In genomic region chr14:58697927-58698641, GRCh38 we compare ENCODE assay signal across 16 cellular contexts.
DNase-seq lines count a peak whose midpoint lies in the region; ATAC-seq and TF ChIP-seq lines count a peak whose summit lies in the region.
"Had no signal": no experiment of that assay in that cellular context is flagged by ENCODE, and none has a peak within 500 bp of the region (broad histone marks: within the 10 kb centered on the region; RNA-seq: fewer than 3 reads in every experiment).

No MANE protein-coding gene starts in this region.

- no peaks in the 10 kb centered on the region for H3K4me1 Mint-ChIP-seq in T-helper 17 cell
- H3K4me1 Mint-ChIP-seq: activated B cell treated with CpG ODN at 0.5 μM for 24 hours; activated naive CD8-positive, alpha-beta T cell treated with anti-CD3 and anti-CD28 coated beads, Interleukin-2, amount 10 ng/mL, durations not matched to agents 7 days and 5 days had no signal

- H3K36me3 ChIP-seq in psoas muscle (ENCODE audit: insufficient read depth in 1 of 2, low read depth in 1 of 2), result no peaks in the 10 kb centered on the region
- H3K36me3 ChIP-seq: SJSA1 had no signal

- H3K4me3 ChIP-seq in psoas muscle, result no peak overlapping the region
- H3K4me3 ChIP-seq: K562, SJSA1 had no signal

- ATAC-seq in left colon (peak; percentile 94), T-helper 17 cell (no peak), psoas muscle (no peak)
- ATAC-seq: K562 had no signal

- no peak overlapping the region for H3K4me3 Mint-ChIP-seq in T-helper 17 cell
- H3K4me3 Mint-ChIP-seq: activated B cell treated with CpG ODN at 0.5 μM for 24 hours; activated naive CD8-positive, alpha-beta T cell treated with anti-CD3 and anti-CD28 coated beads, Interleukin-2, amount 10 ng/mL, durations not matched to agents 7 days and 5 days had no signal

- DNase-seq in COR-L47 (lab: John Stamatoyannopoulos, UW), result peak; percentile 45
- peak; percentile 72 for DNase-seq in NCI-H1436 treated with DMSO at 0.1 percent for 48 hours (lab: John Stamatoyannopoulos, UW)
- peak; percentile 99 for DNase-seq in NCI-H69 (lab: John Stamatoyannopoulos, UW)
- no peak for DNase-seq in left colon
- DNase-seq in DMS114 treated with DMSO at 0.1 percent for 48 hours (lab: John Stamatoyannopoulos, UW; ENCODE audit: unreplicated experiment), result no peak
- DNase-seq in T-helper 17 cell, result no peak
- no peak for DNase-seq in RKO (ENCODE audit: low spot score)
- no peak for DNase-seq in psoas muscle
- DNase-seq: activated B cell treated with CpG ODN at 0.5 μM for 24 hours; activated CD8-positive, alpha-beta memory T cell treated with anti-CD3 and anti-CD28 coated beads, Interleukin-2, amount 50 U/mL, for 4 hours; activated naive CD8-positive, alpha-beta T cell treated with anti-CD3 and anti-CD28 coated beads, Interleukin-2, amount 10 ng/mL, durations not matched to agents 7 days and 5 days; mesenchymal stem cell; NCI-H524 treated with DMSO at 0.1 percent for 48 hours; stimulated activated CD4-positive, alpha-beta T cell treated with anti-CD3 and anti-CD28 coated beads, Interleukin-2, amount 100 ng/mL, for 24 hours had no signal

- WGBS in psoas muscle, 3 donors, result 47 to 54% (median 52%) methylated on average over 4 of the region's 4 CpGs

- intact Hi-C loops in left colon (cut with DNase I, micrococcal nuclease), result no loop called here
- intact Hi-C loops in psoas muscle (cut with DNase I), result no loop called here

- H3K27me3 ChIP-seq in psoas muscle (ENCODE audit: insufficient read depth in 3 of 3, low read length in 2 of 3), result no peaks in the 10 kb centered on the region
- H3K27me3 ChIP-seq: SJSA1 had no signal

- H3K9me3 ChIP-seq in T-helper 17 cell (ENCODE audit: control insufficient read depth, low read length, poor library complexity, severe bottlenecking) (no peaks in the 10 kb centered on the region), psoas muscle (no peaks in the 10 kb centered on the region)
- H3K9me3 ChIP-seq: SJSA1 had no signal

- no peak overlapping the region for H3K27ac Mint-ChIP-seq in T-helper 17 cell
- H3K27ac Mint-ChIP-seq: activated B cell treated with CpG ODN at 0.5 μM for 24 hours; activated naive CD8-positive, alpha-beta T cell treated with anti-CD3 and anti-CD28 coated beads, Interleukin-2, amount 10 ng/mL, durations not matched to agents 7 days and 5 days had no signal

- no peaks in the 10 kb centered on the region for H3K36me3 Mint-ChIP-seq in T-helper 17 cell (ENCODE audit: low read depth)
- H3K36me3 Mint-ChIP-seq: activated naive CD8-positive, alpha-beta T cell treated with anti-CD3 and anti-CD28 coated beads, Interleukin-2, amount 10 ng/mL, durations not matched to agents 7 days and 5 days had no signal

- no peak for TF ChIP-seq CTCF in psoas muscle (IDR thresholded peaks at IDR 0.05)

- H3K27me3 Mint-ChIP-seq in T-helper 17 cell, result peaks cover 46% of the 10 kb centered on the region
- H3K27me3 Mint-ChIP-seq: activated B cell treated with CpG ODN at 0.5 μM for 24 hours had no signal

- no peak overlapping the region for H3K27ac ChIP-seq in psoas muscle
- H3K27ac ChIP-seq: SJSA1 had no signal

- H3K4me1 ChIP-seq in psoas muscle, result peaks cover 15% of the 10 kb centered on the region

Comparison
In these comparisons a context has a peak if more than half of its experiments do, and no peak if none do; other contexts are left out.
1. DNase-seq: peak in COR-L47 (single experiment), NCI-H1436 treated with DMSO at 0.1 percent for 48 hours (single experiment) and NCI-H69 (single experiment); none in left colon (0 of 2), DMS114 treated with DMSO at 0.1 percent for 48 hours (single experiment), T-helper 17 cell (0 of 3), RKO (single experiment) and psoas muscle (0 of 2).